In the genomic region with DNA sequence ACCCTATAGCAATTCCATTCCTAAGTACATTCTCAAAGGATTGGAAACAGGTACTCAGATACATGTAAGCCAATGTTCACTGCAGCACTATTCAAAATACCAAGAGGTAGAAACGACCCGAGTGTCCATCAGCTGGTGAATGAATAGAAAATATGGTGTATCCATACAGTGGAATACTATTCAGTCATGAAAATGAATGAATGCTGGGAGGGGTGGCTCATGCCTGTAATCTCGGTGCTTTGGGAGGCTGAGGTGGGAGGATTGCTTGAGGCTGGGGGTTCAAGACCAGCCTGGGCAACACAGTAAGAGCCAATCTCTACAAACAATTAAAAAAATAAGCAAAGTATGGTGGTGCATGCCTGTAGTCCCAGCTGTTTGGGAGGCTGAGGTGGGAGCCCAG, we compare ENCODE assay signal across 7 cellular contexts.
"Had no signal": no experiment of that assay in that cellular context is flagged by ENCODE, and none has a peak within 500 bp of the region (broad histone marks: within the 10 kb centered on the region; RNA-seq: fewer than 3 reads in every experiment).

No MANE protein-coding gene starts in this region.

- H3K4me1 Mint-ChIP-seq: GM23338 had no signal

- H3K27ac Mint-ChIP-seq: GM23338, H9, HFFc6, IgD-negative memory B cell had no signal

- H3K4me3 Mint-ChIP-seq: GM23338, H9, HFFc6, IgD-negative memory B cell had no signal

- H3K9me3 Mint-ChIP-seq: GM23338, H9, HFFc6, IgD-negative memory B cell had no signal

- DNase-seq: H9, HCEC 1CT, HFFc6, KG1 had no signal

- ATAC-seq: GM23338, HepG2 had no signal

- H3K27me3 Mint-ChIP-seq: IgD-negative memory B cell had no signal
